ENCODE assay signal across 27 cellular contexts in genomic region chr10:14703631-14704001, GRCh38.
"Had no signal": no experiment of that assay in that cellular context is flagged by ENCODE, and none has a peak within 500 bp of the region (broad histone marks: within the 10 kb centered on the region; RNA-seq: fewer than 3 reads in every experiment).

No MANE protein-coding gene starts in this region.

- ATAC-seq: foreskin keratinocyte; gastroesophageal sphincter; mucosa of descending colon; natural killer cell treated with Interleukin-12 subunit alpha and Interleukin-12 subunit beta and Interleukin-15 and Interleukin-18, amount 100 ng/mL, for 72 hours; pancreas; sciatic nerve; stimulated activated naive CD8-positive, alpha-beta T cell treated with anti-CD3 and anti-CD28 coated beads, Interleukin-15, amount 100 ng/mL, for 72 hours had no signal

- H3K4me1 Mint-ChIP-seq: immature natural killer cell; stimulated activated naive CD8-positive, alpha-beta T cell treated with anti-CD3 and anti-CD28 coated beads, Interleukin-15, amount 100 ng/mL, for 72 hours had no signal

- H3K27me3 Mint-ChIP-seq: naive B cell; natural killer cell treated with Interleukin-12 subunit alpha and Interleukin-12 subunit beta and Interleukin-15 and Interleukin-18, amount 100 ng/mL, for 72 hours; stimulated activated naive CD8-positive, alpha-beta T cell treated with anti-CD3 and anti-CD28 coated beads, Interleukin-15, amount 100 ng/mL, for 72 hours had no signal

- H3K4me3 Mint-ChIP-seq: immature natural killer cell; mesothelial cell of epicardium; naive B cell; natural killer cell treated with Interleukin-12 subunit alpha and Interleukin-12 subunit beta and Interleukin-15 and Interleukin-18, amount 100 ng/mL, for 72 hours; neural crest cell; stimulated activated naive CD8-positive, alpha-beta T cell treated with anti-CD3 and anti-CD28 coated beads, Interleukin-15, amount 100 ng/mL, for 72 hours had no signal

- H3K36me3 Mint-ChIP-seq: naive B cell; natural killer cell treated with Interleukin-12 subunit alpha and Interleukin-12 subunit beta and Interleukin-15 and Interleukin-18, amount 100 ng/mL, for 72 hours had no signal

- DNase-seq: dorsolateral prefrontal cortex; effector CD4-positive, alpha-beta T cell; foreskin keratinocyte; hypothalamus; immature natural killer cell; islet precursor cell; kidney glomerular epithelial cell; mesenchymal stem cell; mucosa of descending colon; naive B cell; pancreas; retina; stimulated activated CD4-positive, alpha-beta T cell treated with anti-CD3 and anti-CD28 coated beads, Interleukin-12 subunit alpha, Interleukin-12 subunit beta, amount 100 ng/mL, for 4 hours; stimulated activated CD4-positive, alpha-beta T cell treated with anti-CD3 and anti-CD28 coated beads, Interleukin-1b, Interleukin-23, amount 100 ng/mL, for 48 hours; stimulated activated CD4-positive, alpha-beta T cell treated with anti-CD3 and anti-CD28 coated beads, Interleukin-4, amount 100 ng/mL, for 1 hour; stimulated activated CD8-positive, alpha-beta memory T cell treated with anti-CD3 and anti-CD28 coated beads, Interleukin-4, amount 100 ng/mL, for 48 hours; stimulated activated naive CD4-positive, alpha-beta T cell; stimulated activated naive CD8-positive, alpha-beta T cell treated with anti-CD3 and anti-CD28 coated beads, Interleukin-15, amount 100 ng/mL, for 72 hours; thyroid gland had no signal

- H3K9me3 Mint-ChIP-seq: immature natural killer cell; natural killer cell treated with Interleukin-12 subunit alpha and Interleukin-12 subunit beta and Interleukin-15 and Interleukin-18, amount 100 ng/mL, for 72 hours; neural crest cell had no signal

- H3K27ac ChIP-seq: dorsolateral prefrontal cortex, foreskin keratinocyte, gastroesophageal sphincter, neutrophil, pancreas, thyroid gland, vagina had no signal

- H3K27ac Mint-ChIP-seq: immature natural killer cell; mesothelial cell of epicardium; naive B cell; stimulated activated naive CD8-positive, alpha-beta T cell treated with anti-CD3 and anti-CD28 coated beads, Interleukin-15, amount 100 ng/mL, for 72 hours had no signal

- H3K4me1 ChIP-seq: foreskin keratinocyte, gastroesophageal sphincter, pancreas, thyroid gland, vagina had no signal

- H3K9me3 ChIP-seq: gastroesophageal sphincter, mucosa of descending colon, neutrophil, pancreas, thyroid gland, vagina had no signal

- H3K36me3 ChIP-seq: gastroesophageal sphincter, neutrophil, pancreas, thyroid gland, vagina had no signal

- H3K27me3 ChIP-seq: gastroesophageal sphincter, neutrophil, pancreas, thyroid gland, vagina had no signal

- H3K4me3 ChIP-seq: dorsolateral prefrontal cortex, gastroesophageal sphincter, mucosa of descending colon, pancreas, smooth muscle cell, thyroid gland, vagina had no signal
